ENCODE assay signal across 8 cellular contexts in genomic region chr1:27574871-27575831, GRCh38. TPM values are rescaled to one million over a fixed set of nuclear protein-coding genes. Genes with fewer than 3 reads are reported as not detected.
DNase-seq lines count a peak whose midpoint lies in the region; ATAC-seq and TF ChIP-seq lines count a peak whose summit lies in the region.

No MANE protein-coding gene starts in this region.

- intact Hi-C loops in aorta (cut with DNase I): no loop called here

- DNase-seq in NCI-H82 treated with DMSO at 0.1 percent for 48 hours (lab: John Stamatoyannopoulos, UW; ENCODE audit: unreplicated experiment) (peak; percentile 71), epithelial cell of proximal tubule (ENCODE audit: low read depth) (no peak), aorta (peak; percentile 90 to 94), UCSD-AML1 (lab: John Stamatoyannopoulos, UW; ENCODE audit: unreplicated experiment) (no peak)

- H3K36me3 ChIP-seq in mucosa of rectum (ENCODE audit: control insufficient read depth in 2 of 2, insufficient read depth in 2 of 2, low read length in 2 of 2) (no peaks in the 10 kb centered on the region), aorta (ENCODE audit: control insufficient read depth in 1 of 2, insufficient read depth in 2 of 2, low read length in 1 of 2) (no peaks in the 10 kb centered on the region)

- H3K27me3 ChIP-seq in mucosa of rectum (ENCODE audit: control insufficient read depth in 2 of 2, insufficient read depth in 2 of 2, low read length in 2 of 2) (no peaks in the 10 kb centered on the region), aorta (ENCODE audit: control insufficient read depth in 1 of 2, insufficient read depth in 2 of 2, low read length in 1 of 2) (no peaks in the 10 kb centered on the region)

- H3K4me1 ChIP-seq in mucosa of rectum (ENCODE audit: control insufficient read depth in 2 of 2, insufficient read depth in 2 of 2, low read length in 2 of 2) (peaks cover 20 to 26% of the 10 kb centered on the region in 2 donors), aorta (ENCODE audit: control insufficient read depth in 1 of 2, insufficient read depth in 2 of 2, low read length in 2 of 2) (peaks cover 0 to 5% of the 10 kb centered on the region in 2 donors)

- peak; percentile 85 for ATAC-seq in aorta (ENCODE audit: low FRiP score)
- ATAC-seq in HG03354 (IDR thresholded peaks at IDR 0.05; ENCODE audit: poor library complexity, severe bottlenecking, unreplicated experiment): no peak
- no peak for ATAC-seq in GM21515 (IDR thresholded peaks at IDR 0.05; ENCODE audit: unreplicated experiment)

- peak overlapping the region; percentile 48 for H3K4me3 ChIP-seq in epithelial cell of proximal tubule (ENCODE audit: low read depth, low read length)
- H3K4me3 ChIP-seq in mucosa of rectum (ENCODE audit: low read length in 2 of 2): peak overlapping the region in 1 of 2 donors; percentile 55
- peak overlapping the region; percentile 17 to 27 for H3K4me3 ChIP-seq in aorta (ENCODE audit: low read length in 2 of 2)

- WGBS in aorta, 2 donors: 3 to 4% methylated on average over 56 to 83 of the region's 83 CpGs

- peak overlapping the region; percentile 32 to 69 for H3K9ac ChIP-seq in mucosa of rectum (ENCODE audit: low read depth in 1 of 2, low read length in 2 of 2)

- H3K9me3 ChIP-seq in mucosa of rectum (ENCODE audit: control insufficient read depth in 2 of 2, low read length in 2 of 2) (no peaks in the 10 kb centered on the region), aorta (ENCODE audit: control insufficient read depth, low read length) (no peaks in the 10 kb centered on the region)

- TF ChIP-seq CTCF in GM12872 (IDR thresholded peaks at IDR 0.05; ENCODE audit: insufficient read depth, low read depth, low read length) (peak; percentile 29; the same call in 1 of the 3 replicates), epithelial cell of proximal tubule (conservative IDR thresholded peaks at IDR 0.05; ENCODE audit: low read depth, low read length) (peak; percentile 25)

- H3K27ac ChIP-seq in mucosa of rectum (ENCODE audit: low read depth in 2 of 2, low read length in 2 of 2) (peak overlapping the region; percentile 63 to 68), aorta (ENCODE audit: low read depth in 1 of 2, low read length in 2 of 2) (peak overlapping the region; percentile 85 to 94)

RNA-seq across cellular contexts. Expression of gene AHDC1, which starts 28.8 kb away (rescaled TPM):
- 7.2 and 10.8 TPM in 2 replicates for total RNA-seq in epithelial cell of proximal tubule
- 10 to 100 TPM; 63.5 to 89.1 TPM for total RNA-seq in aorta
- polyA plus RNA-seq in aorta: 10 to 100 TPM in 1 of 2 donors, 1 to 10 TPM in 1; 7.8 to 23.9 TPM

RNA-seq across cellular contexts. Expression of gene FGR, which starts 59.8 kb away (rescaled TPM):
- not detected in 2 replicates for total RNA-seq in epithelial cell of proximal tubule
- total RNA-seq in aorta: 10 to 100 TPM; 12.1 to 21.7 TPM
- 10 to 100 TPM in 1 of 2 donors, 1 to 10 TPM in 1; 2.8 to 12.1 TPM for polyA plus RNA-seq in aorta

Comparison
In these comparisons a context has a peak if more than half of its experiments do, and no peak if none do; other contexts are left out.
1. DNase-seq: peak in NCI-H82 treated with DMSO at 0.1 percent for 48 hours (single experiment) and aorta (2 of 2); none in epithelial cell of proximal tubule (single experiment) and UCSD-AML1 (single experiment).
2. RNA of gene FGR, which starts 59.8 kb away (total RNA-seq): 12.1 to 21.7 TPM in aorta; not detected in epithelial cell of proximal tubule; every median in the first group is over 10 times any median in the second.